7 cellular contexts compared by ENCODE assay signal in the genomic region with DNA sequence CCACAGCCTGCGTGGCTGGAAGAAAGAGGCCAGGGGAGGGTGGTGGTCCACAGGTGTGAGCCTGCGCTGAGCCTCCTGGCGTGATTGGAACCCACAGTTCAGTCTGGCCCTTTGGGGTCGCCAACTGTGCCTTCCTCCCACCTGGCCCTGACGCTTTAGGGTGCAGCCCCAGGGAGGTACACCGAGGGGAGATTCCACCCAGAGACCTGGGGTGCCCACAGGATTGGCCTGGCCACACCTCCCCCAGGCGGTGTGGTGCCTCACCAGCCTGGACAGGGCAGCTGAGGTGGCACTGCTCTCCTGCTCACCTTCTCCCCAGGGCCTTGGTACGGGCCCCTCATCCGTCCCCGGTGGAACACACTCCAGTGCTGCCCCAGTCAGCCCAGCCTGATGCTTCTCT. TPM values are rescaled to one million over a fixed set of nuclear protein-coding genes. Genes with fewer than 3 reads are reported as not detected.
DNase-seq lines count a peak whose midpoint lies in the region; ATAC-seq and TF ChIP-seq lines count a peak whose summit lies in the region.
"Had no signal": no experiment of that assay in that cellular context is flagged by ENCODE, and none has a peak within 500 bp of the region (broad histone marks: within the 10 kb centered on the region; RNA-seq: fewer than 3 reads in every experiment).

No MANE protein-coding gene starts in this region.

- peak overlapping the region; percentile 24 for H3K9ac ChIP-seq in mesendoderm (ENCODE audit: low read length)

- intact Hi-C loops in CD8-positive, alpha-beta T cell (cut with DNase I, micrococcal nuclease): no loop called here

- H3K79me1 ChIP-seq in mesendoderm (ENCODE audit: low read length): peaks cover 4% of the 10 kb centered on the region

- WGBS in mesendoderm (ENCODE audit: extremely low coverage, insufficient coverage, low lambda C conversion rate): no CpG with 5 or more reads among the region's 10 CpGs
- no CpG with 5 or more reads among the region's 10 CpGs for WGBS in gastroesophageal sphincter (ENCODE audit: low coverage in 1 of 2), 2 donors

- H3K79me2 ChIP-seq in mesendoderm (ENCODE audit: control insufficient read depth, insufficient read depth, low read length): no peaks in the 10 kb centered on the region

- in situ Hi-C loops in GM13977 (cut with MboI; ENCODE audit: low pct_unique_long_range_greater_than_20kb, low sequenced_read_pairs, unreplicated experiment): no loop called here

- no peak overlapping the region for H3K18ac ChIP-seq in mesendoderm (ENCODE audit: low read length)

- no peak overlapping the region for H2BK15ac ChIP-seq in mesendoderm (replicated peaks; ENCODE audit: low read depth)

- no peak overlapping the region for H3K56ac ChIP-seq in mesendoderm (ENCODE audit: low read length)

- peaks cover 11% of the 10 kb centered on the region for H3K36me3 Mint-ChIP-seq in CD8-positive, alpha-beta T cell
- H3K36me3 Mint-ChIP-seq in activated CD8-positive, alpha-beta T cell treated with anti-CD3 and anti-CD28 coated beads, Interleukin-2, amount 10 ng/mL, durations not matched to agents 7 days and 5 days (ENCODE audit: low read depth): peaks cover 10% of the 10 kb centered on the region

- no peaks in the 10 kb centered on the region for H3K27me3 Mint-ChIP-seq in CD8-positive, alpha-beta T cell (ENCODE audit: low read depth)
- H3K27me3 Mint-ChIP-seq in activated CD8-positive, alpha-beta T cell treated with anti-CD3 and anti-CD28 coated beads, Interleukin-2, amount 10 ng/mL, durations not matched to agents 7 days and 5 days (ENCODE audit: low read depth): no peaks in the 10 kb centered on the region

- no peak for DNase-seq in CD8-positive, alpha-beta T cell
- DNase-seq in activated CD8-positive, alpha-beta T cell treated with anti-CD3 and anti-CD28 coated beads, Interleukin-2, amount 10 ng/mL, durations not matched to agents 7 days and 5 days: no peak
- no peak for DNase-seq in mesendoderm
- no peak for DNase-seq in activated CD4-positive, CD25-positive, alpha-beta regulatory T cell (lab: John Stamatoyannopoulos, UW)
- no peak for DNase-seq in GM13977 (ENCODE audit: low spot score)
- DNase-seq: occipital lobe had no signal

- no peak overlapping the region for H2BK5ac ChIP-seq in mesendoderm (ENCODE audit: low read length)

- no peak overlapping the region for H2AK5ac ChIP-seq in mesendoderm (ENCODE audit: low read length)

- peak overlapping the region; percentile 93 for H3K27ac Mint-ChIP-seq in CD8-positive, alpha-beta T cell
- peak overlapping the region; percentile 87 for H3K27ac Mint-ChIP-seq in activated CD8-positive, alpha-beta T cell treated with anti-CD3 and anti-CD28 coated beads, Interleukin-2, amount 10 ng/mL, durations not matched to agents 7 days and 5 days

- H3K23ac ChIP-seq in mesendoderm (ENCODE audit: low read length): no peak overlapping the region

- H3K9me3 ChIP-seq in CD8-positive, alpha-beta T cell (ENCODE audit: low read length): no peaks in the 10 kb centered on the region
- H3K9me3 ChIP-seq in gastroesophageal sphincter: no peaks in the 10 kb centered on the region

- CTCF ChIA-PET in CD8-positive, alpha-beta T cell (lab: Charles Lee): interaction anchor here (1.2 to 2.9 kb wide), 8 partner anchors 10 to 155 kb away, joined by 3 to 15 read pairs (median 8); a partner anchor contains a TSS
- CTCF ChIA-PET in activated CD8-positive, alpha-beta T cell treated with anti-CD3 and anti-CD28 coated beads, Interleukin-2, amount 10 ng/mL, durations not matched to agents 7 days and 5 days (lab: Charles Lee): interaction anchor here (1.1 to 5.8 kb wide), 3 partner anchors 32 to 155 kb away, joined by 3 to 43 read pairs (median 7); a partner anchor contains a TSS

- no peak for TF ChIP-seq EP300 in gastroesophageal sphincter (IDR thresholded peaks at IDR 0.05)

- H3K4me1 Mint-ChIP-seq in CD8-positive, alpha-beta T cell (ENCODE audit: low read depth): peaks cover 51% of the 10 kb centered on the region
- peaks cover 69% of the 10 kb centered on the region for H3K4me1 Mint-ChIP-seq in activated CD8-positive, alpha-beta T cell treated with anti-CD3 and anti-CD28 coated beads, Interleukin-2, amount 10 ng/mL, durations not matched to agents 7 days and 5 days (ENCODE audit: low read depth)

- peaks cover 55% of the 10 kb centered on the region for H3K4me1 ChIP-seq in CD8-positive, alpha-beta T cell (ENCODE audit: insufficient read depth, low read length)
- H3K4me1 ChIP-seq in mesendoderm (ENCODE audit: control insufficient read depth, low read depth, low read length): peaks cover 3% of the 10 kb centered on the region
- peaks cover 0 to 45% (median 31%) of the 10 kb centered on the region in 3 donors for H3K4me1 ChIP-seq in gastroesophageal sphincter

- H3K27ac ChIP-seq in CD8-positive, alpha-beta T cell (ENCODE audit: low read depth, low read length): peak overlapping the region; percentile 32
- H3K27ac ChIP-seq in mesendoderm (ENCODE audit: low read depth, low read length): no peak overlapping the region
- peak overlapping the region in 1 of 4 donors; percentile 3 for H3K27ac ChIP-seq in gastroesophageal sphincter

- no peaks in the 10 kb centered on the region for H3K27me3 ChIP-seq in CD8-positive, alpha-beta T cell (ENCODE audit: insufficient read depth, low read length)
- H3K27me3 ChIP-seq in mesendoderm (ENCODE audit: insufficient read depth, low read length, poor library complexity) (no peaks in the 10 kb centered on the region), gastroesophageal sphincter (peaks cover 58% of the 10 kb centered on the region)

- no peak overlapping the region for H2BK120ac ChIP-seq in mesendoderm (ENCODE audit: low read depth, low read length)

- no peak overlapping the region for H4K8ac ChIP-seq in mesendoderm (ENCODE audit: low read depth, low read length)

- POLR2A ChIA-PET in CD8-positive, alpha-beta T cell (lab: Charles Lee): interaction anchor here (1.4 to 1.6 kb wide), 3 partner anchors 34 to 53 kb away, joined by 6 to 8 read pairs (median 6); a partner anchor contains a TSS
- POLR2A ChIA-PET in activated CD8-positive, alpha-beta T cell treated with anti-CD3 and anti-CD28 coated beads, Interleukin-2, amount 10 ng/mL, durations not matched to agents 7 days and 5 days (lab: Charles Lee): no interaction called here

- peak overlapping the region; percentile 73 for H3K4me3 Mint-ChIP-seq in CD8-positive, alpha-beta T cell
- peak overlapping the region; percentile 50 for H3K4me3 Mint-ChIP-seq in activated CD8-positive, alpha-beta T cell treated with anti-CD3 and anti-CD28 coated beads, Interleukin-2, amount 10 ng/mL, durations not matched to agents 7 days and 5 days

- ATAC-seq in CD8-positive, alpha-beta T cell: no peak
- no peak for ATAC-seq in activated CD8-positive, alpha-beta T cell treated with anti-CD3 and anti-CD28 coated beads, Interleukin-2, amount 10 ng/mL, durations not matched to agents 7 days and 5 days
- ATAC-seq in gastroesophageal sphincter: no peak

- no peaks in the 10 kb centered on the region for H3K9me3 Mint-ChIP-seq in CD8-positive, alpha-beta T cell
- no peaks in the 10 kb centered on the region for H3K9me3 Mint-ChIP-seq in activated CD8-positive, alpha-beta T cell treated with anti-CD3 and anti-CD28 coated beads, Interleukin-2, amount 10 ng/mL, durations not matched to agents 7 days and 5 days (ENCODE audit: insufficient read depth)

- peak overlapping the region; percentile 18 for H3K4me3 ChIP-seq in CD8-positive, alpha-beta T cell (ENCODE audit: low read depth, low read length)
- H3K4me3 ChIP-seq in mesendoderm (ENCODE audit: low read length): no peak overlapping the region
- no peak overlapping the region for H3K4me3 ChIP-seq in gastroesophageal sphincter

- H3K4ac ChIP-seq in mesendoderm (ENCODE audit: low read depth, low read length): no peak overlapping the region

- no peak for TF ChIP-seq CTCF in CD8-positive, alpha-beta T cell (IDR thresholded peaks at IDR 0.05)
- TF ChIP-seq CTCF in GM13977 (IDR thresholded peaks at IDR 0.05; ENCODE audit: extremely low read depth, insufficient read depth, missing control alignments): no peak
- no peak for TF ChIP-seq CTCF in gastroesophageal sphincter (IDR thresholded peaks at IDR 0.05)

- TF ChIP-seq POLR2A in gastroesophageal sphincter (IDR thresholded peaks at IDR 0.05): no peak

- no peak overlapping the region for H3K4me2 ChIP-seq in mesendoderm (ENCODE audit: low read length)

- no peaks in the 10 kb centered on the region for H3K36me3 ChIP-seq in CD8-positive, alpha-beta T cell (ENCODE audit: insufficient read depth, low read length)
- H3K36me3 ChIP-seq in mesendoderm (ENCODE audit: control insufficient read depth, insufficient read depth, low read length): no peaks in the 10 kb centered on the region
- peaks cover 0 to 18% of the 10 kb centered on the region in 2 donors for H3K36me3 ChIP-seq in gastroesophageal sphincter

- H4K5ac ChIP-seq in mesendoderm (ENCODE audit: low read length): no peak overlapping the region

RNA-seq across cellular contexts. Expression of a gene that starts 1.0 kb away (rescaled TPM):
- total RNA-seq in CD8-positive, alpha-beta T cell: 1 to 10 TPM; 7.6 to 8.8 TPM
- 1 to 10 TPM; 3.6 to 4.8 TPM for total RNA-seq in activated CD8-positive, alpha-beta T cell treated with anti-CD3 and anti-CD28 coated beads, Interleukin-2, amount 10 ng/mL, durations not matched to agents 7 days and 5 days
- 0.15 TPM for polyA plus RNA-seq in mesendoderm (2013, experiment 1 of 2)
- polyA plus RNA-seq in mesendoderm (2013, experiment 2 of 2): 0.17 TPM
- 1 to 10 TPM in 3 of 4 donors, under 1 TPM in 1; 0.81 to 5.4 (median 2.2) TPM for total RNA-seq in gastroesophageal sphincter

RNA-seq across cellular contexts. Expression of a gene that starts 5.1 kb away (rescaled TPM):
- total RNA-seq in CD8-positive, alpha-beta T cell: 100 to 1,000 TPM; 101 to 111 TPM
- 10 to 100 TPM; 80.6 to 85.2 TPM for total RNA-seq in activated CD8-positive, alpha-beta T cell treated with anti-CD3 and anti-CD28 coated beads, Interleukin-2, amount 10 ng/mL, durations not matched to agents 7 days and 5 days
- polyA plus RNA-seq in mesendoderm (2013, experiment 1 of 2): 30.5 TPM
- polyA plus RNA-seq in mesendoderm (2013, experiment 2 of 2): 31.0 TPM
- 10 to 100 TPM; 24.2 to 42.6 (median 36.1) TPM for total RNA-seq in gastroesophageal sphincter

RNA-seq across cellular contexts. Expression of a gene that starts 14.6 kb away (rescaled TPM):
- under 1 TPM; 0.30 to 0.58 TPM for total RNA-seq in CD8-positive, alpha-beta T cell
- total RNA-seq in activated CD8-positive, alpha-beta T cell treated with anti-CD3 and anti-CD28 coated beads, Interleukin-2, amount 10 ng/mL, durations not matched to agents 7 days and 5 days: not detected
- polyA plus RNA-seq in mesendoderm (2013, experiment 1 of 2): not detected
- polyA plus RNA-seq in mesendoderm (2013, experiment 2 of 2): not detected
- under 1 TPM in 2 of 4 donors, not detected in 2; 0.40 TPM for total RNA-seq in gastroesophageal sphincter

RNA-seq across cellular contexts. Expression of a gene that starts 20.1 kb away (rescaled TPM):
- 1 to 10 TPM; 7.5 to 7.8 TPM for total RNA-seq in CD8-positive, alpha-beta T cell
- 1 to 10 TPM; 1.2 to 1.4 TPM for total RNA-seq in activated CD8-positive, alpha-beta T cell treated with anti-CD3 and anti-CD28 coated beads, Interleukin-2, amount 10 ng/mL, durations not matched to agents 7 days and 5 days
- 0.15 TPM for polyA plus RNA-seq in mesendoderm (2013, experiment 1 of 2)
- 0.07 TPM for polyA plus RNA-seq in mesendoderm (2013, experiment 2 of 2)
- 100 to 1,000 TPM in 1 of 4 donors, 10 to 100 TPM in 2, 1 to 10 TPM in 1; 7.4 to 132 (median 29.7) TPM for total RNA-seq in gastroesophageal sphincter

RNA-seq across cellular contexts. Expression of a gene that starts 30.7 kb away (rescaled TPM):
- total RNA-seq in CD8-positive, alpha-beta T cell: 10 to 100 TPM; 87.5 to 93.0 TPM
- 10 to 100 TPM; 61.5 to 62.0 TPM for total RNA-seq in activated CD8-positive, alpha-beta T cell treated with anti-CD3 and anti-CD28 coated beads, Interleukin-2, amount 10 ng/mL, durations not matched to agents 7 days and 5 days
- polyA plus RNA-seq in mesendoderm (2013, experiment 1 of 2): 1.8 TPM
- polyA plus RNA-seq in mesendoderm (2013, experiment 2 of 2): 2.0 TPM
- 10 to 100 TPM; 13.5 to 24.3 (median 19.3) TPM for total RNA-seq in gastroesophageal sphincter
